ENCODE assay signal across 1 cellular context in genomic region chr4:137509855-137510282, GRCh38.
TF ChIP-seq lines count a peak whose summit lies in the region.

No MANE protein-coding gene starts in this region.

TF ChIP-seq in SK-N-SH treated with all-trans-retinoic acid at 6 μM for 48 hours, 23 proteins besides CTCF, POLR2A, EP300 and RAD21:
- TF ChIP-seq TSHZ2 (CRISPR knock-in tag; IDR thresholded peaks at IDR 0.05) = no peak
- TF ChIP-seq PPARA (CRISPR knock-in tag; IDR thresholded peaks at IDR 0.05; ENCODE audit: borderline replicate concordance) = no peak
- TF ChIP-seq, protein P1, sequence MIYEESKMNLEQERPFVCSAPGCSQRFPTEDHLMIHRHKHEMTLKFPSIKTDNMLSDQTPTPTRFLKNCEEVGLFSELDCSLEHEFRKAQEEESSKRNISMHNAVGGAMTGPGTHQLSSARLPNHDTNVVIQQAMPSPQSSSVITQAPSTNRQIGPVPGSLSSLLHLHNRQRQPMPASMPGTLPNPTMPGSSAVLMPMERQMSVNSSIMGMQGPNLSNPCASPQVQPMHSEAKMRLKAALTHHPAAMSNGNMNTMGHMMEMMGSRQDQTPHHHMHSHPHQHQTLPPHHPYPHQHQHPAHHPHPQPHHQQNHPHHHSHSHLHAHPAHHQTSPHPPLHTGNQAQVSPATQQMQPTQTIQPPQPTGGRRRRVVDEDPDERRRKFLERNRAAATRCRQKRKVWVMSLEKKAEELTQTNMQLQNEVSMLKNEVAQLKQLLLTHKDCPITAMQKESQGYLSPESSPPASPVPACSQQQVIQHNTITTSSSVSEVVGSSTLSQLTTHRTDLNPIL (CRISPR knock-in tag; IDR thresholded peaks at IDR 0.05; ENCODE audit: low read depth) = 0 out of 2 replicates have a peak, but pooled peaks have one; percentile 20
- peak; percentile 84 for TF ChIP-seq ISL1 (CRISPR knock-in tag; IDR thresholded peaks at IDR 0.05)
- no peak for TF ChIP-seq ESRRG (CRISPR knock-in tag; IDR thresholded peaks at IDR 0.05)
